ENCODE assay signal across 27 cellular contexts in genomic region chr1:171218661-171219060, GRCh38. TPM values are rescaled to one million over a fixed set of nuclear protein-coding genes. Genes with fewer than 3 reads are reported as not detected.
DNase-seq lines count a peak whose midpoint lies in the region; ATAC-seq and TF ChIP-seq lines count a peak whose summit lies in the region.
"Had no signal": no experiment of that assay in that cellular context is flagged by ENCODE, and none has a peak within 500 bp of the region (broad histone marks: within the 10 kb centered on the region; RNA-seq: fewer than 3 reads in every experiment).

No MANE protein-coding gene starts in this region.

- H3K4me3 Mint-ChIP-seq in MCF 10A (ENCODE audit: unreplicated experiment) = no peak overlapping the region
- H3K4me3 Mint-ChIP-seq: activated CD8-positive, alpha-beta memory T cell treated with anti-CD3 and anti-CD28 coated beads, Interleukin-2, amount 10 ng/mL, durations not matched to agents 7 days and 5 days; B cell; T-helper 2 cell treated with Interferon-gamma antibody and Interleukin-4, amounts not matched to agents 5 μg/mL and 100 μg/mL, for 36 hours had no signal

- intact Hi-C loops in MCF 10A (cut with micrococcal nuclease) = no loop called here

- H3K27ac ChIP-seq in HUES6 (ENCODE audit: low read depth, low read length) (peak overlapping the region; percentile 95; the same call in 1 of the 2 replicates), suprapubic skin (peak overlapping the region; percentile 37)
- H3K27ac ChIP-seq: adrenal gland, SJCRH30 had no signal

- H3K4me1 Mint-ChIP-seq in MCF 10A (ENCODE audit: insufficient read depth, unreplicated experiment) = peaks cover 55% of the 10 kb centered on the region
- H3K4me1 Mint-ChIP-seq: activated CD8-positive, alpha-beta memory T cell treated with anti-CD3 and anti-CD28 coated beads, Interleukin-2, amount 10 ng/mL, durations not matched to agents 7 days and 5 days; B cell had no signal

- H3K4me1 ChIP-seq in HUES6 (ENCODE audit: control insufficient read depth, insufficient read depth, low read length) = peaks cover 43% of the 10 kb centered on the region
- H3K4me1 ChIP-seq in suprapubic skin = peaks cover 30% of the 10 kb centered on the region
- H3K4me1 ChIP-seq: Caco-2 had no signal

- DNase-seq in MCF 10A (ENCODE audit: unreplicated experiment) (no peak), islet precursor cell (peak; percentile 58), suprapubic skin (ENCODE audit: low spot score in 2 of 2) (no peak), occipital lobe (lab: John Stamatoyannopoulos, UW) (no peak), left lobe of liver (ENCODE audit: low spot score) (no peak)
- DNase-seq: activated CD4-positive, CD25-positive, alpha-beta regulatory T cell treated with anti-CD3 and anti-CD28 coated beads, Interleukin-2, amount 50 U/mL, for 72 hours; activated CD8-positive, alpha-beta memory T cell treated with anti-CD3 and anti-CD28 coated beads, Interleukin-2, amount 10 ng/mL, durations not matched to agents 7 days and 5 days; adrenal gland; Caco-2; cerebellar nuclear complex; left cardiac atrium; mucosa of descending colon; NCI-H1417 treated with DMSO at 0.1 percent for 48 hours; NCI-H2171; NCI-H774; PC-3; sigmoid colon; SJCRH30; stimulated activated CD4-positive, alpha-beta T cell treated with anti-CD3 and anti-CD28 coated beads, Interleukin-2, amount 100 ng/mL, for 48 hours had no signal

- 80% methylated on average over 1 of the region's 1 CpG for whole genome bisulfite sequencing in suprapubic skin

- no peaks in the 10 kb centered on the region for H3K9me3 Mint-ChIP-seq in MCF 10A (ENCODE audit: unreplicated experiment)
- H3K9me3 Mint-ChIP-seq: activated T-helper 2 cell treated with anti-CD3 and anti-CD28 coated beads, Interferon-gamma antibody, Interleukin-2, Interleukin-4, amounts not matched to agents 10 μg/mL and 5 μg/mL and 100 μg/mL, durations not matched to agents 14 hours and 24 hours and 36 hours; T-helper 2 cell treated with Interferon-gamma antibody and Interleukin-4, amounts not matched to agents 5 μg/mL and 100 μg/mL, for 36 hours had no signal

- POLR2A ChIA-PET in MCF 10A (lab: Yijun Ruan, JAX) = interaction anchor here (0.8 kb wide), 1 partner anchor 138 kb away, joined by 4 read pairs; no protein-coding TSS in a partner anchor

- H3K36me3 Mint-ChIP-seq in MCF 10A (ENCODE audit: insufficient read depth, unreplicated experiment) = no peaks in the 10 kb centered on the region
- H3K36me3 Mint-ChIP-seq: activated CD8-positive, alpha-beta memory T cell treated with anti-CD3 and anti-CD28 coated beads, Interleukin-2, amount 10 ng/mL, durations not matched to agents 7 days and 5 days had no signal

- no peak for TF ChIP-seq POLR2A in suprapubic skin (IDR thresholded peaks at IDR 0.05)

- H3K9me3 ChIP-seq in HUES6 (ENCODE audit: control insufficient read depth, insufficient read depth, low read depth, low read length) = peaks cover 12% of the 10 kb centered on the region
- no peaks in the 10 kb centered on the region for H3K9me3 ChIP-seq in suprapubic skin
- H3K9me3 ChIP-seq: adrenal gland, Caco-2, mucosa of descending colon, sigmoid colon, SJCRH30 had no signal

- H3K4me3 ChIP-seq in HUES6 (ENCODE audit: low read depth, low read length) (no peak overlapping the region), suprapubic skin (no peak overlapping the region)
- H3K4me3 ChIP-seq: adrenal gland, mucosa of descending colon, sigmoid colon, SJCRH30 had no signal

- TF ChIP-seq CTCF in MCF 10A (IDR thresholded peaks at IDR 0.05; ENCODE audit: unreplicated experiment) (no peak), suprapubic skin (IDR thresholded peaks at IDR 0.05) (no peak)

- BruUV-seq in MCF 10A (replicated peaks; lab: Mats Ljungman, UMichigan) = no TSS peak

- peak overlapping the region; percentile 53 for H3K9ac ChIP-seq in HUES6 (ENCODE audit: low read length)

- no peaks in the 10 kb centered on the region for H3K27me3 Mint-ChIP-seq in MCF 10A (ENCODE audit: insufficient read depth, unreplicated experiment)

- H3K36me3 ChIP-seq in HUES6 (ENCODE audit: control insufficient read depth, insufficient read depth, low read length) (no peaks in the 10 kb centered on the region), suprapubic skin (no peaks in the 10 kb centered on the region)
- H3K36me3 ChIP-seq: adrenal gland, sigmoid colon, SJCRH30 had no signal

- no peaks in the 10 kb centered on the region for H3K27me3 ChIP-seq in HUES6 (ENCODE audit: control insufficient read depth, insufficient read depth, low read length)
- no peaks in the 10 kb centered on the region for H3K27me3 ChIP-seq in suprapubic skin
- H3K27me3 ChIP-seq: adrenal gland, sigmoid colon, SJCRH30 had no signal

- H3K27ac Mint-ChIP-seq in MCF 10A (ENCODE audit: low read depth, unreplicated experiment) = peak overlapping the region; percentile 98
- H3K27ac Mint-ChIP-seq: activated CD8-positive, alpha-beta memory T cell treated with anti-CD3 and anti-CD28 coated beads, Interleukin-2, amount 10 ng/mL, durations not matched to agents 7 days and 5 days; activated T-helper 2 cell treated with anti-CD3 and anti-CD28 coated beads, Interferon-gamma antibody, Interleukin-2, Interleukin-4, amounts not matched to agents 10 μg/mL and 5 μg/mL and 100 μg/mL, durations not matched to agents 14 hours and 24 hours and 36 hours; B cell; T-helper 2 cell treated with Interferon-gamma antibody and Interleukin-4, amounts not matched to agents 5 μg/mL and 100 μg/mL, for 36 hours had no signal

- no peak for ATAC-seq in HG03378 (IDR thresholded peaks at IDR 0.05; ENCODE audit: unreplicated experiment)
- no peak for ATAC-seq in left lobe of liver
- ATAC-seq in GM21529 (IDR thresholded peaks at IDR 0.05; ENCODE audit: unreplicated experiment) = no peak
- ATAC-seq: activated CD8-positive, alpha-beta memory T cell treated with anti-CD3 and anti-CD28 coated beads, Interleukin-2, amount 10 ng/mL, durations not matched to agents 7 days and 5 days; mucosa of descending colon; PC-3 had no signal

- CTCF ChIA-PET in MCF 10A (lab: Yijun Ruan, JAX) = interaction anchor here (0.8 to 1.6 kb wide), 6 partner anchors 8 to 217 kb away, joined by 3 to 8 read pairs (median 5); partner anchors contain the start of gene FMO4

- TF ChIP-seq EP300 in suprapubic skin (IDR thresholded peaks at IDR 0.05) = no peak

RNA-seq across cellular contexts. Expression of gene FMO1, which starts 29.6 kb away (rescaled TPM):
- total RNA-seq in MCF 10A (2022) (not detected in 2 replicates), suprapubic skin (10 to 100 TPM in 3 of 4 donors, 1 to 10 TPM in 1; 3.1 to 15.5 (median 14.4) TPM), occipital lobe (5.8 TPM), left lobe of liver (not detected)
- total RNA-seq: activated CD8-positive, alpha-beta memory T cell treated with anti-CD3 and anti-CD28 coated beads, Interleukin-2, amount 10 ng/mL, durations not matched to agents 7 days and 5 days; activated T-helper 2 cell treated with anti-CD3 and anti-CD28 coated beads, Interferon-gamma antibody, Interleukin-2, Interleukin-4, amounts not matched to agents 10 μg/mL and 5 μg/mL and 100 μg/mL, durations not matched to agents 14 hours and 24 hours and 36 hours; B cell; Caco-2; Daoy; HT-29; mucosa of descending colon; PC-3; SJCRH30 had no signal

RNA-seq across cellular contexts. Expression of gene FMO2, which starts 33.6 kb away (rescaled TPM):
- total RNA-seq in MCF 10A (2022) (not detected in 2 replicates), suprapubic skin (10 to 100 TPM in 1 of 4 donors, 1 to 10 TPM in 3; 3.8 to 23.1 (median 6.9) TPM), occipital lobe (0.31 TPM), left lobe of liver (8.1 TPM)
- total RNA-seq: activated CD8-positive, alpha-beta memory T cell treated with anti-CD3 and anti-CD28 coated beads, Interleukin-2, amount 10 ng/mL, durations not matched to agents 7 days and 5 days; activated T-helper 2 cell treated with anti-CD3 and anti-CD28 coated beads, Interferon-gamma antibody, Interleukin-2, Interleukin-4, amounts not matched to agents 10 μg/mL and 5 μg/mL and 100 μg/mL, durations not matched to agents 14 hours and 24 hours and 36 hours; B cell; Caco-2; Daoy; HT-29; PC-3; SJCRH30 had no signal
